8 cellular contexts compared by ENCODE assay signal in genomic region chr17:39753514-39754160, GRCh38. TPM values are rescaled to one million over a fixed set of nuclear protein-coding genes. Genes with fewer than 3 reads are reported as not detected.
A peak's percentile ranks its signal among the peaks of the same experiment; 100 is the strongest.
DNase-seq lines count a peak whose midpoint lies in the region; ATAC-seq and TF ChIP-seq lines count a peak whose summit lies in the region.

No MANE protein-coding gene starts in this region.

- H3K36me3 ChIP-seq in H7 (replicated peaks; ENCODE audit: control insufficient read depth, insufficient read depth, low read length), result no peaks in the 10 kb centered on the region
- no peaks in the 10 kb centered on the region for H3K36me3 ChIP-seq in Loucy (ENCODE audit: insufficient read depth, low read length)

- H3K9me3 ChIP-seq in Loucy (ENCODE audit: insufficient read depth, low read depth, low read length), result no peaks in the 10 kb centered on the region

- no peak; the same call in 1 of the 2 replicates for TF ChIP-seq CTCF in Loucy (conservative IDR thresholded peaks at IDR 0.05; ENCODE audit: low read length)
- no peak for TF ChIP-seq CTCF in glutamatergic neuron (IDR thresholded peaks at IDR 0.05; ENCODE audit: partially characterized antibody, unreplicated experiment)

- peaks cover 2% of the 10 kb centered on the region for H3K36me3 Mint-ChIP-seq in activated T-cell treated with anti-CD3 and anti-CD28 coated beads, Interleukin-2, amount 50 U/mL, for 4 hours (ENCODE audit: insufficient read depth)
- no peaks in the 10 kb centered on the region for H3K36me3 Mint-ChIP-seq in glutamatergic neuron (ENCODE audit: unreplicated experiment)

- H3K27me3 ChIP-seq in H7 (ENCODE audit: control insufficient read depth, insufficient read depth, low read length) (peaks cover 7% of the 10 kb centered on the region), Loucy (ENCODE audit: insufficient read depth, low read length, poor library complexity, severe bottlenecking) (no peaks in the 10 kb centered on the region)

- H3K4me1 Mint-ChIP-seq in activated T-cell treated with anti-CD3 and anti-CD28 coated beads, Interleukin-2, amount 50 U/mL, for 4 hours (ENCODE audit: low read depth), result peaks cover 54% of the 10 kb centered on the region
- H3K4me1 Mint-ChIP-seq in glutamatergic neuron (ENCODE audit: low read depth, unreplicated experiment), result peaks cover 2% of the 10 kb centered on the region

- peak overlapping the region; percentile 79 for H3K4me3 Mint-ChIP-seq in activated T-cell treated with anti-CD3 and anti-CD28 coated beads, Interleukin-2, amount 50 U/mL, for 4 hours
- H3K4me3 Mint-ChIP-seq in glutamatergic neuron (ENCODE audit: unreplicated experiment), result peak overlapping the region; percentile 59

- peak; percentile 54 for DNase-seq in stimulated activated CD8-positive, alpha-beta memory T cell treated with anti-CD3 and anti-CD28 coated beads, Interleukin-12 subunit alpha, Interleukin-12 subunit beta, amount 100 ng/mL, for 1 hour (ENCODE audit: low read depth)
- no peak for DNase-seq in stimulated activated CD8-positive, alpha-beta memory T cell treated with anti-CD3 and anti-CD28 coated beads, Interleukin-4, amount 100 ng/mL, for 48 hours
- DNase-seq in H7 (peak; percentile 91), glutamatergic neuron (peak; percentile 56), pons (ENCODE audit: low spot score) (peak; percentile 15), NCI-H226 (no peak)
- peak; percentile 72 for DNase-seq in activated T-cell treated with anti-CD3 and anti-CD28 coated beads, Interleukin-2, amount 50 U/mL, for 4 hours

- H3K27ac Mint-ChIP-seq in glutamatergic neuron (ENCODE audit: unreplicated experiment), result no peak overlapping the region

- peaks cover 34% of the 10 kb centered on the region for H3K4me1 ChIP-seq in Loucy (ENCODE audit: insufficient read depth, low read length, poor library complexity, severe bottlenecking)

- peak overlapping the region; percentile 84 for H3K9ac ChIP-seq in Loucy (ENCODE audit: low read depth, low read length, poor library complexity, severe bottlenecking)

- H3F3A ChIP-seq in Loucy (ENCODE audit: low read depth), result no peaks in the 10 kb centered on the region; the same call in 1 of the 2 replicates

- no peaks in the 10 kb centered on the region for H3K79me2 ChIP-seq in Loucy (ENCODE audit: insufficient read depth, low read length)

- H2AFZ ChIP-seq in Loucy (ENCODE audit: low read length), result peak overlapping the region; percentile 95

- ATAC-seq in activated T-cell treated with anti-CD3 and anti-CD28 coated beads, Interleukin-2, amount 50 U/mL, for 4 hours, result peak; percentile 17 to 19

- H3K4me2 ChIP-seq in Loucy (ENCODE audit: low read depth, low read length, poor library complexity, severe bottlenecking), result peak overlapping the region; percentile 79

- H3K9me2 ChIP-seq in Loucy (replicated peaks; ENCODE audit: low read depth, low read length), result no peaks in the 10 kb centered on the region

- peak overlapping the region; percentile 81 for H3K4me3 ChIP-seq in H7 (ENCODE audit: insufficient read depth, low read depth, low read length)
- peak overlapping the region; percentile 85 for H3K4me3 ChIP-seq in Loucy (ENCODE audit: low read length, poor library complexity, severe bottlenecking)

- H3K27me3 Mint-ChIP-seq in activated T-cell treated with anti-CD3 and anti-CD28 coated beads, Interleukin-2, amount 50 U/mL, for 4 hours (ENCODE audit: low read depth), result no peaks in the 10 kb centered on the region
- peaks cover 9% of the 10 kb centered on the region for H3K27me3 Mint-ChIP-seq in glutamatergic neuron (ENCODE audit: unreplicated experiment)

- H4K20me1 ChIP-seq in Loucy (ENCODE audit: insufficient read depth, low read length, poor library complexity, severe bottlenecking), result no peaks in the 10 kb centered on the region

- H3K9me3 Mint-ChIP-seq in activated T-cell treated with anti-CD3 and anti-CD28 coated beads, Interleukin-2, amount 50 U/mL, for 4 hours, result no peaks in the 10 kb centered on the region
- H3K9me3 Mint-ChIP-seq in glutamatergic neuron (ENCODE audit: unreplicated experiment), result peaks cover 1% of the 10 kb centered on the region

RNA-seq across cellular contexts. Expression of gene GRB7, which starts 15.9 kb away (rescaled TPM):
- total RNA-seq in H7 (2014; rRNA removed; shearing (Covaris generic)), result 34.3 and 61.6 TPM in 2 replicates
- total RNA-seq in activated T-cell treated with anti-CD3 and anti-CD28 coated beads, Interleukin-2, amount 50 U/mL, for 4 hours, result under 1 TPM; 0.43 to 0.73 (median 0.47) TPM
- not detected for total RNA-seq in glutamatergic neuron (ENCODE audit: unreplicated experiment)

RNA-seq across cellular contexts. Expression of gene MIEN1, which starts 23.3 kb away (rescaled TPM):
- 47.7 and 56.1 TPM in 2 replicates for total RNA-seq in H7 (2014; rRNA removed; shearing (Covaris generic))
- 10 to 100 TPM; 43.2 to 48.6 (median 45.7) TPM for total RNA-seq in activated T-cell treated with anti-CD3 and anti-CD28 coated beads, Interleukin-2, amount 50 U/mL, for 4 hours
- 52.2 TPM for total RNA-seq in glutamatergic neuron (ENCODE audit: unreplicated experiment)

RNA-seq across cellular contexts. Expression of gene ERBB2, which starts 53.8 kb away (rescaled TPM):
- 186 and 207 TPM in 2 replicates for total RNA-seq in H7 (2014; rRNA removed; shearing (Covaris generic))
- 1 to 10 TPM; 2.3 to 3.4 (median 2.9) TPM for total RNA-seq in activated T-cell treated with anti-CD3 and anti-CD28 coated beads, Interleukin-2, amount 50 U/mL, for 4 hours
- total RNA-seq in glutamatergic neuron (ENCODE audit: unreplicated experiment), result 14.5 TPM

Comparison
In these comparisons a context has a peak if more than half of its experiments do, and no peak if none do; other contexts are left out.
1. DNase-seq: peak in stimulated activated CD8-positive, alpha-beta memory T cell treated with anti-CD3 and anti-CD28 coated beads, Interleukin-12 subunit alpha, Interleukin-12 subunit beta, amount 100 ng/mL, for 1 hour (single experiment), H7 (single experiment), activated T-cell treated with anti-CD3 and anti-CD28 coated beads, Interleukin-2, amount 50 U/mL, for 4 hours (single experiment), glutamatergic neuron (single experiment) and pons (single experiment); none in stimulated activated CD8-positive, alpha-beta memory T cell treated with anti-CD3 and anti-CD28 coated beads, Interleukin-4, amount 100 ng/mL, for 48 hours (single experiment) and NCI-H226 (single experiment).
2. RNA of gene GRB7, which starts 15.9 kb away (total RNA-seq): 34.3 to 61.6 TPM in H7; not detected in glutamatergic neuron (single experiment) and 0.43 to 0.73 TPM in activated T-cell treated with anti-CD3 and anti-CD28 coated beads, Interleukin-2, amount 50 U/mL, for 4 hours; every median in the first group is over 10 times any median in the second.
3. RNA of gene ERBB2, which starts 53.8 kb away (total RNA-seq): 186 to 207 TPM in H7; 14.5 TPM in glutamatergic neuron (single experiment) and 2.3 to 3.4 TPM in activated T-cell treated with anti-CD3 and anti-CD28 coated beads, Interleukin-2, amount 50 U/mL, for 4 hours; every median in the first group is over 10 times any median in the second.